ENCODE assay signal across 9 cellular contexts in the genomic region with DNA sequence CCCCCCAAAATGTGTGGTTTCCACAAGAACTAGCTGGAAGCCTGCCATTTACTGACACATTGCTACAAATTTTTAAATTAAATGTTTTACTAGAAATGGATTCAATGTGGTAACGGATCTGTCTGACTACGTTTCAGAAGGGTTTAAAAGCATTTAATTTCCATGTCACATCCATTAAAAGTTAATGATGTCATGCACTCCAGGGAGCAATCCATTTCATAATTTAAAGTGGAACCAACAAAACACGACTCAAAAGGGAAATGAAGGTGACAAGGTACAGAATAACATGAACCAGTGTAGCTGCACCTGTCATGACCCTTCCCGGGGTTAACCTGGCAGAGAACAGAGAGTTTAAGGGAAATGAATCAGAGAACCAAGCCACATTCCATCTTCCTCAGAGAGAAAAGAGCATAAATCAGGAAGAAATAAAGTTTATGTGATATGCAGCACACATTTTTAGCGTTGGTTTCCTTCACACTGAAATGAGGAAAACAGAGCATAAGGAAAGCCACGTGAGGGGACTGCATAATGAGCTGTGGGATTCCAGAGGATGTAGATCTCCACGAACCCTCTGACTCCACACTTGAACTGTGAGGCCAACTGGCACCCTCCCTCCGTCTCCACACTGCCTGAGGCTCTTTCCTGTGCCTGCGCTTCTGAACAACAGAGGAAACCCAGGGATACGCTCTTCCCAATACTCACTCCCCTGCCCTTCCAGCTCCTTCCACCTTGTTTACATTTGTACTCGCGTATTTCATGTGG.
DNase-seq lines count a peak whose midpoint lies in the region; TF ChIP-seq lines count a peak whose summit lies in the region.
"Had no signal": no experiment of that assay in that cellular context is flagged by ENCODE, and none has a peak within 500 bp of the region (broad histone marks: within the 10 kb centered on the region; RNA-seq: fewer than 3 reads in every experiment).

No MANE protein-coding gene starts in this region.

- H3K4me1 Mint-ChIP-seq in mesothelial cell of epicardium = peaks cover 24% of the 10 kb centered on the region

- no peaks in the 10 kb centered on the region for H3K27me3 Mint-ChIP-seq in mesothelial cell of epicardium (ENCODE audit: low read depth)

- peak overlapping the region; percentile 15 for H3K27ac Mint-ChIP-seq in mesothelial cell of epicardium
- H3K27ac Mint-ChIP-seq: naive thymus-derived CD8-positive, alpha-beta T cell had no signal

- H3K36me3 Mint-ChIP-seq in mesothelial cell of epicardium = peaks cover 7% of the 10 kb centered on the region
- H3K36me3 Mint-ChIP-seq: naive thymus-derived CD8-positive, alpha-beta T cell had no signal

- peak overlapping the region; percentile 23 for H3K4me3 Mint-ChIP-seq in mesothelial cell of epicardium
- H3K4me3 Mint-ChIP-seq: naive thymus-derived CD8-positive, alpha-beta T cell had no signal

- H3K9me3 Mint-ChIP-seq in mesothelial cell of epicardium = peaks cover 14% of the 10 kb centered on the region

- TF ChIP-seq CTCF in mesothelial cell of epicardium (IDR thresholded peaks at IDR 0.05; ENCODE audit: unreplicated experiment) = no peak

- peak; percentile 30 for DNase-seq in COLO829 (ENCODE audit: low spot score)
- DNase-seq in NCI-H2107 treated with DMSO at 0.1 percent for 48 hours (lab: John Stamatoyannopoulos, UW; ENCODE audit: unreplicated experiment) = peak; percentile 62
- DNase-seq in epidermal melanocyte (ENCODE audit: insufficient read length, low spot score) = peak; percentile 61
- DNase-seq in mesothelial cell of epicardium (ENCODE audit: low spot score in 2 of 2, unreplicated experiment in 2 of 2) = no peak
- DNase-seq in stimulated activated CD4-positive, alpha-beta T cell treated with anti-CD3 and anti-CD28 coated beads, Interleukin-4, amount 100 ng/mL, for 1 hour = no peak
- no peak for DNase-seq in activated CD4-positive, alpha-beta T cell treated with anti-CD3 and anti-CD28 coated beads for 1 hour
- DNase-seq in NCI-H82 treated with DMSO at 0.1 percent for 48 hours (lab: John Stamatoyannopoulos, UW; ENCODE audit: unreplicated experiment) = no peak
- DNase-seq in activated CD8-positive, alpha-beta memory T cell treated with anti-CD3 and anti-CD28 coated beads, Interleukin-2, amount 50 U/mL, for 4 hours = no peak
- DNase-seq: naive thymus-derived CD8-positive, alpha-beta T cell had no signal

Comparison
In these comparisons a context has a peak if more than half of its experiments do, and no peak if none do; other contexts are left out.
1. DNase-seq: peak in COLO829 (single experiment), NCI-H2107 treated with DMSO at 0.1 percent for 48 hours (single experiment) and epidermal melanocyte (single experiment); none in mesothelial cell of epicardium (0 of 2), stimulated activated CD4-positive, alpha-beta T cell treated with anti-CD3 and anti-CD28 coated beads, Interleukin-4, amount 100 ng/mL, for 1 hour (single experiment), activated CD4-positive, alpha-beta T cell treated with anti-CD3 and anti-CD28 coated beads for 1 hour (single experiment), NCI-H82 treated with DMSO at 0.1 percent for 48 hours (single experiment) and activated CD8-positive, alpha-beta memory T cell treated with anti-CD3 and anti-CD28 coated beads, Interleukin-2, amount 50 U/mL, for 4 hours (single experiment).